ENCODE assay signal across 8 cellular contexts in the genomic region with DNA sequence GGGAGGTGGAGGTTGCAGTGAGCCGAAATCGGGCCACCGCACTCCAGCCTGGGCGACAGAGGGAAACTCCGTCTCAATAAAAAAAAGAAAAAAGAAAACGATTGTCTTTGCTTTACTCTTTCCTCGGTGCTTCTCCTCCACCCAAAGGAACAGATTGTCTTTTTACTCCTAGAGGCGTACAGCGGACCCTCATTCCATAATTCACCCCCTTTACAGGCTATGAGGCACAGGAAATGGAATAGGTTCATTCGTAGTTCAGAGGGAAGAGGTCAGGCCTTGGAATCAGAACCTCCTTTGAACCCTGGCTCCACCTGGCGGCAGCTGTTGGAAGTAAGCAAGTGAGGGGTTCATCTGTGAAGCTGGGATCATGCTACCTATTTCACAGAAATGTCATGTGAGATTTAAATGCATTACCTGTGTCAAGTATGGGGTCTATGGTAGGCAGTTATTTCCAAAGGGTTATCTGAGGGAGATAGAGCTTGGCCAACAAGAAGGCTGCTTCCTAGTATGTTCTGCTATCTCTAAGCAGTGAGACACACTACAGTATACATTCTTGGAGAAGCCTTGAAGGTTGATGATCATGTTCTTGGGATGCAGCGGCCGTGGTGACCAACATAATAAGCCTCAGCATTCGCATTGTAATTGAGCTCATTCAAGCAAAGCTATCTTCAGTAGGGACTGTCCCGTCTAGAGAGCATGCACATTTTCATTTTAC. TPM values are rescaled to one million over a fixed set of nuclear protein-coding genes. Genes with fewer than 3 reads are reported as not detected.
A peak's percentile ranks its signal among the peaks of the same experiment; 100 is the strongest.
DNase-seq lines count a peak whose midpoint lies in the region; ATAC-seq lines count a peak whose summit lies in the region.

No MANE protein-coding gene starts in this region.

- H3K4me1 Mint-ChIP-seq in activated CD4-positive, alpha-beta memory T cell treated with anti-CD3 and anti-CD28 coated beads for 36 hours (ENCODE audit: low read depth), result peaks cover 4% of the 10 kb centered on the region

- H3K4me3 Mint-ChIP-seq in activated CD4-positive, alpha-beta memory T cell treated with anti-CD3 and anti-CD28 coated beads for 36 hours, result peak overlapping the region; percentile 60

- H3K27me3 Mint-ChIP-seq in activated CD4-positive, alpha-beta memory T cell treated with anti-CD3 and anti-CD28 coated beads for 36 hours, result no peaks in the 10 kb centered on the region

- peak overlapping the region; percentile 57 for H3K27ac Mint-ChIP-seq in activated CD4-positive, alpha-beta memory T cell treated with anti-CD3 and anti-CD28 coated beads for 36 hours

- H3K36me3 Mint-ChIP-seq in activated CD4-positive, alpha-beta memory T cell treated with anti-CD3 and anti-CD28 coated beads for 36 hours, result no peaks in the 10 kb centered on the region

- ATAC-seq in HG03432 (IDR thresholded peaks at IDR 0.05; ENCODE audit: unreplicated experiment) (peak; percentile 55), GM18868 (IDR thresholded peaks at IDR 0.05; ENCODE audit: unreplicated experiment) (no peak)

- DNase-seq in CMK (ENCODE audit: low read depth) (peak; percentile 64), NCI-H82 treated with DMSO at 0.1 percent for 48 hours (lab: John Stamatoyannopoulos, UW; ENCODE audit: unreplicated experiment) (peak; percentile 45), middle frontal gyrus (ENCODE audit: extremely low spot score, low spot score) (peak; percentile 67)
- peak; percentile 94 for DNase-seq in activated CD4-positive, alpha-beta memory T cell treated with anti-CD3 and anti-CD28 coated beads for 36 hours
- peak; percentile 83 for DNase-seq in effector CD4-positive, alpha-beta T cell
- peak; percentile 75 to 80 for DNase-seq in stimulated activated CD8-positive, alpha-beta memory T cell treated with anti-CD3 and anti-CD28 coated beads, Interleukin-2, amount 100 ng/mL, for 1 hour (ENCODE audit: low read depth in 2 of 2)

- intact Hi-C loops in activated CD4-positive, alpha-beta memory T cell treated with anti-CD3 and anti-CD28 coated beads for 36 hours (cut with micrococcal nuclease), result no loop called here

- H3K9me3 Mint-ChIP-seq in activated CD4-positive, alpha-beta memory T cell treated with anti-CD3 and anti-CD28 coated beads for 36 hours, result no peaks in the 10 kb centered on the region

- CTCF ChIA-PET in activated CD4-positive, alpha-beta memory T cell treated with anti-CD3 and anti-CD28 coated beads for 36 hours (lab: Charles Lee), result interaction anchor here (0.7 to 4.0 kb wide), 45 partner anchors 9 to 257 kb away, joined by 3 to 34 read pairs (median 3); a partner anchor contains a TSS

- POLR2A ChIA-PET in activated CD4-positive, alpha-beta memory T cell treated with anti-CD3 and anti-CD28 coated beads for 36 hours (lab: Charles Lee), result interaction anchor here (0.6 to 1.4 kb wide), 7 partner anchors 9 to 267 kb away, joined by 3 to 4 read pairs (median 3); a partner anchor contains a TSS

RNA-seq across cellular contexts. Expression of a gene that starts 18.6 kb away (rescaled TPM):
- 1 to 10 TPM; 8.7 to 9.9 TPM for total RNA-seq in activated CD4-positive, alpha-beta memory T cell treated with anti-CD3 and anti-CD28 coated beads for 36 hours

RNA-seq across cellular contexts. Expression of a gene that starts 22.0 kb away (rescaled TPM):
- total RNA-seq in activated CD4-positive, alpha-beta memory T cell treated with anti-CD3 and anti-CD28 coated beads for 36 hours, result 10 to 100 TPM; 73.2 to 83.2 TPM

RNA-seq across cellular contexts. Expression of a gene that starts 29.4 kb away (rescaled TPM):
- 10 to 100 TPM; 91.8 to 95.6 TPM for total RNA-seq in activated CD4-positive, alpha-beta memory T cell treated with anti-CD3 and anti-CD28 coated beads for 36 hours

RNA-seq across cellular contexts. Expression of a gene that starts 43.3 kb away (rescaled TPM):
- 10 to 100 TPM; 14.0 to 15.0 TPM for total RNA-seq in activated CD4-positive, alpha-beta memory T cell treated with anti-CD3 and anti-CD28 coated beads for 36 hours

RNA-seq across cellular contexts. Expression of a gene that starts 57.3 kb away (rescaled TPM):
- 1 to 10 TPM; 9.2 to 9.3 TPM for total RNA-seq in activated CD4-positive, alpha-beta memory T cell treated with anti-CD3 and anti-CD28 coated beads for 36 hours
